1 cellular context compared by ENCODE assay signal in the genomic region with DNA sequence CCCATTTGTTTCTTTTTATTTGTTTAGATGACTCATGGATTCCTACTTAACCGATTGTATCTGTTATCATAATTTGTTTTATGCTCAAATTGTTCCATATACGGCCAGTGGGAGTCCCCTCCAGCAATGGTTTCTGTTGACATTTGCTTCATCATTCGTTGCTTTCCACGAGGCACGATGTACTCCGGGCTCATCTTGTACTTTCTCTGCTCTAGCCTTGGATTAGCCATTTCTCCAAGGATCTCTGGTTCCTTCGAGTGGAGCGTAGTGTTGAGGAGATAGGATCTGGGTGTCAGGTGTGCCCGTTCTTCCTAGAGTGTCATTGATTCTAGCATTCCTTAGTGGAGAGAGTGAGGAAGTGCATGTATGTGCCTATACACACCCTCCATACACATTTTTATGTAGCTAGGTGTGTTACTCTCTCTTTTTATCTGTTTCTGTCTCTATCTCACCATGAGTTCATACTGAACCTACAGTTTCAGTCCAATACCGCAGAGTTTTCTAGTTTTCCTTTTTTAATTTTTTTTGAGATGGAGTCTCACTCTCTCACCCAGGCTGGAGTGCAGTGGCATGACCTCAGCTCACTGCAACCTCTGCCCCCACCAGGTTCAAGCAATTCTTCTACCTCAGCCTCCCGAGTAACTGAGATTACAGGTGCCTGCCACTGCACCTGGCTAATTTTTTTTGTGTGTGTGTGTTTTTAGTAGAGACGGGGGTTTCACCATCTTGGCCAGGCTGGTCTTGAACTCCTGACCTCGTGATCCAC.
TF ChIP-seq lines count a peak whose summit lies in the region.

No MANE protein-coding gene starts in this region.

TF ChIP-seq in SK-N-SH, 30 proteins besides CTCF, POLR2A, EP300 and RAD21 (continued from another document):
- TF ChIP-seq, protein P1, sequence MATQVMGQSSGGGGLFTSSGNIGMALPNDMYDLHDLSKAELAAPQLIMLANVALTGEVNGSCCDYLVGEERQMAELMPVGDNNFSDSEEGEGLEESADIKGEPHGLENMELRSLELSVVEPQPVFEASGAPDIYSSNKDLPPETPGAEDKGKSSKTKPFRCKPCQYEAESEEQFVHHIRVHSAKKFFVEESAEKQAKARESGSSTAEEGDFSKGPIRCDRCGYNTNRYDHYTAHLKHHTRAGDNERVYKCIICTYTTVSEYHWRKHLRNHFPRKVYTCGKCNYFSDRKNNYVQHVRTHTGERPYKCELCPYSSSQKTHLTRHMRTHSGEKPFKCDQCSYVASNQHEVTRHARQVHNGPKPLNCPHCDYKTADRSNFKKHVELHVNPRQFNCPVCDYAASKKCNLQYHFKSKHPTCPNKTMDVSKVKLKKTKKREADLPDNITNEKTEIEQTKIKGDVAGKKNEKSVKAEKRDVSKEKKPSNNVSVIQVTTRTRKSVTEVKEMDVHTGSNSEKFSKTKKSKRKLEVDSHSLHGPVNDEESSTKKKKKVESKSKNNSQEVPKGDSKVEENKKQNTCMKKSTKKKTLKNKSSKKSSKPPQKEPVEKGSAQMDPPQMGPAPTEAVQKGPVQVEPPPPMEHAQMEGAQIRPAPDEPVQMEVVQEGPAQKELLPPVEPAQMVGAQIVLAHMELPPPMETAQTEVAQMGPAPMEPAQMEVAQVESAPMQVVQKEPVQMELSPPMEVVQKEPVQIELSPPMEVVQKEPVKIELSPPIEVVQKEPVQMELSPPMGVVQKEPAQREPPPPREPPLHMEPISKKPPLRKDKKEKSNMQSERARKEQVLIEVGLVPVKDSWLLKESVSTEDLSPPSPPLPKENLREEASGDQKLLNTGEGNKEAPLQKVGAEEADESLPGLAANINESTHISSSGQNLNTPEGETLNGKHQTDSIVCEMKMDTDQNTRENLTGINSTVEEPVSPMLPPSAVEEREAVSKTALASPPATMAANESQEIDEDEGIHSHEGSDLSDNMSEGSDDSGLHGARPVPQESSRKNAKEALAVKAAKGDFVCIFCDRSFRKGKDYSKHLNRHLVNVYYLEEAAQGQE (IDR thresholded peaks at IDR 0.05; ENCODE audit: low read depth, low read length) = no peak
- no peak for TF ChIP-seq NFIC (IDR thresholded peaks at IDR 0.05; ENCODE audit: borderline replicate concordance)
- TF ChIP-seq POLR2AphosphoS5 (IDR thresholded peaks at IDR 0.05; ENCODE audit: low read depth, low read length) = no peak
- TF ChIP-seq RXRA (IDR thresholded peaks at IDR 0.05; ENCODE audit: borderline replicate concordance, low read depth) = no peak
- no peak for TF ChIP-seq NRF1 (IDR thresholded peaks at IDR 0.05; ENCODE audit: low read depth, low read length)
- TF ChIP-seq MXI1 (IDR thresholded peaks at IDR 0.05; ENCODE audit: low read depth, low read length) = no peak
